8 cellular contexts compared by ENCODE assay signal in genomic region chr9:75855509-75855908, GRCh38. TPM values are rescaled to one million over a fixed set of nuclear protein-coding genes. Genes with fewer than 3 reads are reported as not detected.
DNase-seq lines count a peak whose midpoint lies in the region; ATAC-seq and TF ChIP-seq lines count a peak whose summit lies in the region.

No MANE protein-coding gene starts in this region.

- no peaks in the 10 kb centered on the region for H3K36me3 ChIP-seq in parathyroid adenoma (ENCODE audit: control insufficient read depth, insufficient read depth, low read length)
- H3K36me3 ChIP-seq in prostate gland = no peaks in the 10 kb centered on the region

- 46% methylated on average over 5 of the region's 5 CpGs for WGBS in prostate gland

- H3K27ac ChIP-seq in dorsolateral prefrontal cortex (no peak overlapping the region), parathyroid adenoma (no peak overlapping the region), prostate gland (no peak overlapping the region)

- POLR2A ChIA-PET in GM10248 (lab: Yijun Ruan, JAX) = no interaction called here

- H3K27me3 ChIP-seq in dorsolateral prefrontal cortex = peaks cover 0 to 4% (median 0%) of the 10 kb centered on the region in 45 donors
- H3K27me3 ChIP-seq in parathyroid adenoma (ENCODE audit: control insufficient read depth, insufficient read depth, low read length) = no peaks in the 10 kb centered on the region
- no peaks in the 10 kb centered on the region for H3K27me3 ChIP-seq in prostate gland (replicated peaks; ENCODE audit: insufficient read depth)

- no peaks in the 10 kb centered on the region for H3K79me2 ChIP-seq in parathyroid adenoma

- H3K4me2 ChIP-seq in parathyroid adenoma (ENCODE audit: low read length) = no peak overlapping the region

- CTCF ChIA-PET in GM10248 (lab: Yijun Ruan, JAX) = interaction anchor here (2.8 kb wide), 1 partner anchor 11 kb away, joined by 11 read pairs; no protein-coding TSS in a partner anchor

- intact Hi-C loops in dorsolateral prefrontal cortex (cut with DNase I) = no loop called here
- intact Hi-C loops in prostate gland (cut with DNase I) = loop anchor here (5.0 kb wide), 1 partner anchor 588 kb away; no protein-coding TSS in a partner anchor

- no peak overlapping the region for H2AFZ ChIP-seq in parathyroid adenoma

- no peaks in the 10 kb centered on the region for H3K9me3 ChIP-seq in parathyroid adenoma (ENCODE audit: control insufficient read depth, low read length)
- no peaks in the 10 kb centered on the region for H3K9me3 ChIP-seq in prostate gland

- ATAC-seq in HG02571 (IDR thresholded peaks at IDR 0.05; ENCODE audit: unreplicated experiment) (no peak), GM18861 (IDR thresholded peaks at IDR 0.05; ENCODE audit: unreplicated experiment) (no peak)

- DNase-seq in GM10248 (ENCODE audit: extremely low spot score) (no peak), NAMALWA (ENCODE audit: low spot score) (peak; percentile 35), dorsolateral prefrontal cortex (no peak), prostate gland (ENCODE audit: low spot score) (no peak)
- DNase-seq in effector CD4-positive, alpha-beta T cell = no peak

- H3K4me1 ChIP-seq in parathyroid adenoma (no peaks in the 10 kb centered on the region), prostate gland (replicated peaks) (no peaks in the 10 kb centered on the region)

- H3K9ac ChIP-seq in parathyroid adenoma = no peak overlapping the region

- peak; percentile 10 for TF ChIP-seq CTCF in GM10248 (IDR thresholded peaks at IDR 0.05; ENCODE audit: control extremely low read depth, extremely low read depth, low read depth, missing control alignments)
- peak in 52 of 56 donors; percentile 19 to 65 (median 44) for TF ChIP-seq CTCF in dorsolateral prefrontal cortex (IDR thresholded peaks at IDR 0.05 in 54 of 56, conservative IDR thresholded peaks at IDR 0.05 in 2 of 56; ENCODE audit: low read depth in 1 of 56, partially characterized antibody in 56 of 56)
- peak; percentile 38 for TF ChIP-seq CTCF in parathyroid adenoma (IDR thresholded peaks at IDR 0.05)
- TF ChIP-seq CTCF in prostate gland (IDR thresholded peaks at IDR 0.05) = no peak

- TF ChIP-seq POLR2A in prostate gland (IDR thresholded peaks at IDR 0.05) = no peak

- no peak overlapping the region for H3K4me3 ChIP-seq in dorsolateral prefrontal cortex
- no peak overlapping the region for H3K4me3 ChIP-seq in parathyroid adenoma (ENCODE audit: low read depth, low read length)
- no peak overlapping the region for H3K4me3 ChIP-seq in prostate gland

RNA-seq across cellular contexts. Expression of gene PCSK5, which starts 35.0 kb away (rescaled TPM):
- total RNA-seq in dorsolateral prefrontal cortex (10 to 100 TPM in 60 of 120 experiments, 1 to 10 TPM in 60; 4.3 to 23.1 (median 10.0) TPM), prostate gland (10 to 100 TPM in 1 of 2 donors, 1 to 10 TPM in 1; 2.4 to 32.2 TPM)

Comparison
In these comparisons a context has a peak if more than half of its experiments do, and no peak if none do; other contexts are left out.
1. CTCF ChIP-seq: peak in GM10248 (single experiment), dorsolateral prefrontal cortex (52 of 56) and parathyroid adenoma (single experiment); none in prostate gland (0 of 4).